In genomic region chr1:205812271-205812877, GRCh38 we compare ENCODE assay signal across 8 cellular contexts. TPM values are rescaled to one million over a fixed set of nuclear protein-coding genes. Genes with fewer than 3 reads are reported as not detected.
A peak's percentile ranks its signal among the peaks of the same experiment; 100 is the strongest.
DNase-seq lines count a peak whose midpoint lies in the region; ATAC-seq and TF ChIP-seq lines count a peak whose summit lies in the region.

No MANE protein-coding gene starts in this region.

- peak overlapping the region; percentile 74 for H3K9ac ChIP-seq in endocrine pancreas (ENCODE audit: control insufficient read depth, insufficient read depth, low read length)

- peaks cover 36% of the 10 kb centered on the region for H3K4me1 Mint-ChIP-seq in mesothelial cell of epicardium

- peaks cover 17% of the 10 kb centered on the region for H3K36me3 Mint-ChIP-seq in mesothelial cell of epicardium

- peak; percentile 12 for DNase-seq in Caki2 (ENCODE audit: low read depth)
- peak; percentile 1 for DNase-seq in T follicular helper cell (ENCODE audit: low read depth)
- DNase-seq in mesothelial cell of epicardium (ENCODE audit: low spot score in 2 of 2, unreplicated experiment in 2 of 2), result peak in 1 of 2 experiments; percentile 57
- DNase-seq in NCI-H226, result no peak

- no peak for ATAC-seq in GM21515 (IDR thresholded peaks at IDR 0.05; ENCODE audit: unreplicated experiment)

- POLR2A ChIA-PET in HEK293 (lab: Yijun Ruan, JAX), result no interaction called here

- H3K4me3 Mint-ChIP-seq in mesothelial cell of epicardium, result peak overlapping the region; percentile 83

- H3K36me3 ChIP-seq in HEK293 (ENCODE audit: control insufficient read depth in 2 of 2, insufficient read depth in 1 of 2, low read length in 2 of 2) (peaks cover 0 to 24% of the 10 kb centered on the region in 2 experiments; a peak in 2 of 3 replicates), endocrine pancreas (ENCODE audit: control insufficient read depth, insufficient read depth, low read length) (no peaks in the 10 kb centered on the region), thymus (ENCODE audit: control insufficient read depth, insufficient read depth) (peaks cover 8% of the 10 kb centered on the region)

- CTCF ChIA-PET in HEK293 (lab: Yijun Ruan, JAX), result interaction anchor here (0.6 to 1.9 kb wide), 3 partner anchors 20 to 165 kb away, joined by 3 to 11 read pairs (median 3); no protein-coding TSS in a partner anchor

- H3K27me3 ChIP-seq in endocrine pancreas (ENCODE audit: control insufficient read depth, insufficient read depth, low read length) (no peaks in the 10 kb centered on the region), thymus (ENCODE audit: control insufficient read depth, insufficient read depth) (peaks cover 6% of the 10 kb centered on the region)

- H3K27ac ChIP-seq in HEK293 (ENCODE audit: extremely low read depth, low read depth, low read length), result peak overlapping the region; percentile 58; the same call in 1 of the 2 replicates
- peak overlapping the region; percentile 48 for H3K27ac ChIP-seq in thymus (ENCODE audit: low read depth)

- WGBS in thymus, result 15% methylated on average over 16 of the region's 16 CpGs

- peak overlapping the region; percentile 87 for H3K27ac Mint-ChIP-seq in mesothelial cell of epicardium

- peaks cover 12% of the 10 kb centered on the region for H3K4me1 ChIP-seq in HEK293 (ENCODE audit: control insufficient read depth, insufficient read depth, low read length)
- no peaks in the 10 kb centered on the region for H3K4me1 ChIP-seq in endocrine pancreas (ENCODE audit: control insufficient read depth, insufficient read depth, low read length)
- H3K4me1 ChIP-seq in thymus (ENCODE audit: control insufficient read depth, insufficient read depth, low read length), result no peaks in the 10 kb centered on the region

- H3K4me3 ChIP-seq in HEK293 (ENCODE audit: low read depth, low read length), result peak overlapping the region; percentile 76
- peak overlapping the region; percentile 55 for H3K4me3 ChIP-seq in endocrine pancreas (ENCODE audit: control insufficient read depth, insufficient read depth, low read length)
- peak overlapping the region; percentile 79 for H3K4me3 ChIP-seq in thymus (ENCODE audit: low read length)

- no peaks in the 10 kb centered on the region for H3K9me3 ChIP-seq in HEK293 (ENCODE audit: control insufficient read depth, insufficient read depth, low read depth, low read length)
- H3K9me3 ChIP-seq in endocrine pancreas (ENCODE audit: control insufficient read depth, low read length), result no peaks in the 10 kb centered on the region
- H3K9me3 ChIP-seq in thymus (ENCODE audit: control insufficient read depth), result no peaks in the 10 kb centered on the region

- TF ChIP-seq CTCF in HEK293 (tag by site-specific recombination; IDR thresholded peaks at IDR 0.05) (no peak), mesothelial cell of epicardium (IDR thresholded peaks at IDR 0.05; ENCODE audit: unreplicated experiment) (no peak)

- no peaks in the 10 kb centered on the region for H3K27me3 Mint-ChIP-seq in mesothelial cell of epicardium (ENCODE audit: low read depth)

- no peaks in the 10 kb centered on the region for H3K9me3 Mint-ChIP-seq in mesothelial cell of epicardium

- in situ Hi-C loops in Caki2 (cut with HindIII; ENCODE audit: low pct_unique_long_range_greater_than_20kb, low sequenced_read_pairs), result no loop called here

TF ChIP-seq in HEK293, 187 proteins besides CTCF, POLR2A, EP300 and RAD21:
- no peak for TF ChIP-seq HOXA7 (CRISPR knock-in tag; IDR thresholded peaks at IDR 0.05; ENCODE audit: borderline replicate concordance)
- TF ChIP-seq PRDM6 (tag by site-specific recombination; IDR thresholded peaks at IDR 0.05), result no peak
- TF ChIP-seq ZSCAN30 (tag by site-specific recombination; IDR thresholded peaks at IDR 0.05), result no peak
- TF ChIP-seq SP2 (tag by site-specific recombination; IDR thresholded peaks at IDR 0.05), result peak; percentile 71
- TF ChIP-seq ZNF114 (tag by site-specific recombination; IDR thresholded peaks at IDR 0.05), result no peak
- peak; percentile 8; the same call in 1 of the 2 replicates for TF ChIP-seq ZNF341 (tag by site-specific recombination; IDR thresholded peaks at IDR 0.05; ENCODE audit: low read depth)
- peak; percentile 95 for TF ChIP-seq PRDM10 (tag by site-specific recombination; IDR thresholded peaks at IDR 0.05)
- TF ChIP-seq, protein P1, sequence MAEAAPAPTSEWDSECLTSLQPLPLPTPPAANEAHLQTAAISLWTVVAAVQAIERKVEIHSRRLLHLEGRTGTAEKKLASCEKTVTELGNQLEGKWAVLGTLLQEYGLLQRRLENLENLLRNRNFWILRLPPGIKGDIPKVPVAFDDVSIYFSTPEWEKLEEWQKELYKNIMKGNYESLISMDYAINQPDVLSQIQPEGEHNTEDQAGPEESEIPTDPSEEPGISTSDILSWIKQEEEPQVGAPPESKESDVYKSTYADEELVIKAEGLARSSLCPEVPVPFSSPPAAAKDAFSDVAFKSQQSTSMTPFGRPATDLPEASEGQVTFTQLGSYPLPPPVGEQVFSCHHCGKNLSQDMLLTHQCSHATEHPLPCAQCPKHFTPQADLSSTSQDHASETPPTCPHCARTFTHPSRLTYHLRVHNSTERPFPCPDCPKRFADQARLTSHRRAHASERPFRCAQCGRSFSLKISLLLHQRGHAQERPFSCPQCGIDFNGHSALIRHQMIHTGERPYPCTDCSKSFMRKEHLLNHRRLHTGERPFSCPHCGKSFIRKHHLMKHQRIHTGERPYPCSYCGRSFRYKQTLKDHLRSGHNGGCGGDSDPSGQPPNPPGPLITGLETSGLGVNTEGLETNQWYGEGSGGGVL (tag by site-specific recombination; IDR thresholded peaks at IDR 0.05), result peak; percentile 58; the same call in 1 of the 2 replicates

RNA-seq across cellular contexts. Expression of gene SLC41A1, which starts 0.6 kb away (rescaled TPM):
- 4.7 and 15.0 TPM in 2 replicates for total RNA-seq in Caki2 (2014; rRNA removed; shearing (Covaris generic); ENCODE audit: low replicate concordance)
- total RNA-seq in mesothelial cell of epicardium, result 18.9 to 21.5 TPM (median 19.4 TPM) in 3 replicates
- polyA plus RNA-seq in thymus, result 7.8 TPM

RNA-seq across cellular contexts. Expression of gene RAB29, which starts 37.1 kb away (rescaled TPM):
- total RNA-seq in Caki2 (2014; rRNA removed; shearing (Covaris generic); ENCODE audit: low replicate concordance), result 2.0 and 4.0 TPM in 2 replicates
- 8.7 to 10.4 TPM (median 8.7 TPM) in 3 replicates for total RNA-seq in mesothelial cell of epicardium
- 18.8 TPM for polyA plus RNA-seq in thymus

RNA-seq across cellular contexts. Expression of gene PM20D1, which starts 37.6 kb away (rescaled TPM):
- not detected in 2 replicates for total RNA-seq in Caki2 (2014; rRNA removed; shearing (Covaris generic); ENCODE audit: low replicate concordance)
- total RNA-seq in mesothelial cell of epicardium, result not detected in 3 replicates
- polyA plus RNA-seq in thymus, result 0.41 TPM
